In the genomic region with DNA sequence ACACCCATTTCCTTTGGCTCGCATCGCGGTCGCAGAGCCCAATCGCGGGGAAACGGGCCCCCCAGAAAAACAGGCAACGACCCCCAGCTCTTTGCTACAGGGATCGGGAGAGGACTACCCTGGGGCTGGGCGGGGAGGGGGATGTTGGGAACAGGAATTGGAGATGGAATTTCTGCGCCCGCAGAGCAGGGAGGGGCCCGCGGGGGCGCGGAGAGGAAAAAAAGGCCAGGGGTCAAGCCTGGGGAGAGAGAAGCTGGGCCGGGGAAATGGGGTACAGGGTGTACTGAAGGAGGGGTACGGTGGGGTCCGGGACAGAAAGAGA, we compare ENCODE assay signal across 8 cellular contexts. TPM values are rescaled to one million over a fixed set of nuclear protein-coding genes. Genes with fewer than 3 reads are reported as not detected.
DNase-seq lines count a peak whose midpoint lies in the region; ATAC-seq, FAIRE-seq and TF ChIP-seq lines count a peak whose summit lies in the region.

No MANE protein-coding gene starts in this region.

- no peak overlapping the region for H2BK12ac ChIP-seq in H1 (ENCODE audit: low read depth, low read length)

- H3K27me3 ChIP-seq in BLaER1 (peaks cover 9% of the 10 kb centered on the region), H1 (replicated peaks in 1 of 4; ENCODE audit: control insufficient read depth in 3 of 4, extremely low read depth in 1 of 4, insufficient read depth in 3 of 4, low read length in 3 of 4) (peaks cover 0 to 9% (median 1%) of the 10 kb centered on the region in 4 experiments; a peak in 2 of 7 replicates)

- peaks cover 2% of the 10 kb centered on the region for H3K9me3 Mint-ChIP-seq in nephron

- H3K4ac ChIP-seq in H1 (replicated peaks; ENCODE audit: insufficient read length, low read depth, low read length), result no peak overlapping the region

- H4K5ac ChIP-seq in H1 (ENCODE audit: insufficient read length, low read depth, low read length), result no peak overlapping the region

- H3K14ac ChIP-seq in H1 (ENCODE audit: insufficient read length), result no peak overlapping the region

- H3K18ac ChIP-seq in H1 (ENCODE audit: extremely low read depth, low read length), result peak overlapping the region; percentile 85; the same call in 1 of the 2 replicates

- H2AK5ac ChIP-seq in H1 (ENCODE audit: low read depth, low read length), result no peak overlapping the region

- POLR2A ChIA-PET in H1 (lab: Charles Lee; ENCODE audit: partially characterized antibody), result interaction anchor here (0.8 to 2.8 kb wide), 6 partner anchors 11 to 382 kb away, joined by 3 to 8 read pairs (median 3); no protein-coding TSS in a partner anchor

- peaks cover 23% of the 10 kb centered on the region for H3K9me3 ChIP-seq in BLaER1
- peaks cover 5 to 27% of the 10 kb centered on the region in 2 experiments; a peak in 3 of 4 replicates for H3K9me3 ChIP-seq in H1 (ENCODE audit: insufficient read depth in 2 of 2, low read depth in 1 of 2, low read length in 1 of 2)

- peak; percentile 7 for DNase-seq in NCI-H226
- no peak for DNase-seq in H1 (ENCODE audit: low read depth in 1 of 2, low spot score in 2 of 2)
- DNase-seq in retina, result no peak
- DNase-seq in stimulated activated CD4-positive, alpha-beta T cell treated with anti-CD3 and anti-CD28 coated beads, Interleukin-1b, Interleukin-23, amount 100 ng/mL, for 48 hours, result no peak
- no peak for DNase-seq in AG08396 (ENCODE audit: low spot score)

- H3K9ac ChIP-seq in BLaER1 (peak overlapping the region; percentile 74), H1 (replicated peaks in 1 of 4; ENCODE audit: extremely low read depth in 1 of 4, low read depth in 3 of 4, low read length in 3 of 4) (peak overlapping the region; percentile 13 to 62 (median 52); a peak in 5 of 7 replicates)

- WGBS in H1 (ENCODE audit: extremely low coverage in 1 of 2, insufficient coverage in 1 of 2, insufficient read length in 1 of 2, insufficient replicate concordance in 2 of 2, low coverage in 1 of 2, low lambda C conversion rate in 2 of 2, missing lambda C conversion rate in 1 of 2), 2 experiments, result 47% methylated on average over 8 of the region's 19 CpGs; no CpG with 5 or more reads in 1 of the 2 experiments

- H3K79me2 ChIP-seq in H1 (ENCODE audit: control insufficient read depth in 1 of 2, insufficient read depth in 2 of 2, low read length in 2 of 2), result peaks cover 0 to 21% of the 10 kb centered on the region in 2 experiments; a peak in 2 of 4 replicates

- no peaks in the 10 kb centered on the region for H3K79me1 ChIP-seq in H1 (ENCODE audit: low read depth, low read length)

- no peak overlapping the region for H2BK120ac ChIP-seq in H1 (replicated peaks; ENCODE audit: low read depth, low read length)

- H3K36me3 ChIP-seq in BLaER1 (no peaks in the 10 kb centered on the region), H1 (ENCODE audit: control insufficient read depth in 2 of 4, insufficient read depth in 4 of 4, low read length in 3 of 4) (no peaks in the 10 kb centered on the region)

- 0 out of 2 replicates have a peak overlapping the region, but pooled peaks have one; percentile 13 for H2AFZ ChIP-seq in H1 (ENCODE audit: low read length)

- no peak overlapping the region for H2BK15ac ChIP-seq in H1 (ENCODE audit: low read length)

- FAIRE-seq in H1 (lab: Jason Lieb, UNC), result no peak

- no peak for TF ChIP-seq RAD21 in H1 (IDR thresholded peaks at IDR 0.05 in 1 of 2, conservative IDR thresholded peaks at IDR 0.05 in 1 of 2; ENCODE audit: low read depth in 2 of 2, low read length in 2 of 2)

- CTCF ChIA-PET in H1 (lab: Charles Lee; ENCODE audit: partially characterized antibody), result interaction anchor here (0.6 to 2.8 kb wide), 11 partner anchors 8 to 391 kb away, joined by 3 to 10 read pairs (median 4); no protein-coding TSS in a partner anchor

- H3K4me2 ChIP-seq in BLaER1 (peak overlapping the region; percentile 66), H1 (ENCODE audit: insufficient read depth in 1 of 2, low read depth in 2 of 2, low read length in 2 of 2) (peak overlapping the region; percentile 68 to 96)

- H3K23me2 ChIP-seq in H1 (ENCODE audit: low read depth, low read length), result peaks cover 19% of the 10 kb centered on the region

- peaks cover 5% of the 10 kb centered on the region for H3K27me3 Mint-ChIP-seq in nephron (ENCODE audit: low read depth)

- TF ChIP-seq CTCF in H1 (IDR thresholded peaks at IDR 0.05; ENCODE audit: control extremely low read depth in 1 of 3, insufficient read depth in 1 of 3, low read depth in 1 of 3, low read length in 3 of 3) (no peak), nephron (IDR thresholded peaks at IDR 0.05; ENCODE audit: unreplicated experiment in 3 of 3) (no peak)

- no peak overlapping the region for H2BK20ac ChIP-seq in H1 (ENCODE audit: low read length)

- peak overlapping the region; percentile 80 for H3K56ac ChIP-seq in H1 (replicated peaks; ENCODE audit: insufficient read length, low read depth, low read length)

- H3K27ac ChIP-seq in BLaER1 (peak overlapping the region; percentile 64; the same call in 1 of the 2 replicates), H1 (ENCODE audit: low read depth, low read length) (no peak overlapping the region)

- peak overlapping the region; percentile 88 to 93 (median 90) for H3K4me3 Mint-ChIP-seq in nephron

- peak overlapping the region; percentile 92 for H4K8ac ChIP-seq in H1 (ENCODE audit: extremely low read depth, insufficient read depth, low read length)

- H3K23ac ChIP-seq in H1 (ENCODE audit: insufficient read length), result no peak overlapping the region

- TF ChIP-seq EP300 in H1 (IDR thresholded peaks at IDR 0.05; ENCODE audit: borderline replicate concordance in 1 of 2, low read depth in 2 of 2, low read length in 2 of 2), result no peak

- H4K20me1 ChIP-seq in BLaER1 (no peaks in the 10 kb centered on the region), H1 (replicated peaks in 1 of 2; ENCODE audit: control insufficient read depth in 1 of 2, insufficient read depth in 2 of 2, low read length in 2 of 2) (peaks cover 0 to 1% of the 10 kb centered on the region in 2 experiments)

- peak overlapping the region; percentile 71; the same call in 1 of the 2 replicates for H2BK5ac ChIP-seq in H1 (ENCODE audit: low read depth, low read length)

- H3K27ac Mint-ChIP-seq in nephron, result peak overlapping the region; percentile 81 to 96 (median 91)

- H3K36me3 Mint-ChIP-seq in nephron (ENCODE audit: low read depth), result peaks cover 4% of the 10 kb centered on the region

- H3K4me3 ChIP-seq in BLaER1 (peak overlapping the region; percentile 72), H1 (ENCODE audit: extremely low read depth in 1 of 4, insufficient read depth in 2 of 4, low read depth in 3 of 4, low read length in 4 of 4) (peak overlapping the region; percentile 62 to 76 (median 66))

- ATAC-seq in HG03565 (IDR thresholded peaks at IDR 0.05; ENCODE audit: unreplicated experiment), result no peak

- H3K4me1 ChIP-seq in BLaER1, result peaks cover 10% of the 10 kb centered on the region
- H3K4me1 ChIP-seq in H1 (replicated peaks in 1 of 4; ENCODE audit: control insufficient read depth in 3 of 4, insufficient read depth in 4 of 4, low read length in 3 of 4), result peaks cover 0 to 2% (median under 1%) of the 10 kb centered on the region in 4 experiments; a peak in 3 of 7 replicates

- peaks cover 25% of the 10 kb centered on the region for H3K4me1 Mint-ChIP-seq in nephron

- TF ChIP-seq POLR2A in H1 (IDR thresholded peaks at IDR 0.05; ENCODE audit: control extremely low read depth in 1 of 2, low read depth in 2 of 2, low read length in 2 of 2), result no peak

- H4K91ac ChIP-seq in H1 (replicated peaks; ENCODE audit: insufficient read length, low read length), result peak overlapping the region; percentile 96

TF ChIP-seq in H1, 55 proteins besides CTCF, POLR2A, EP300 and RAD21 (continues in another document):
- TF ChIP-seq SRF (IDR thresholded peaks at IDR 0.05; ENCODE audit: low read depth, low read length) (no peak), BCL11A (IDR thresholded peaks at IDR 0.05; ENCODE audit: low read depth in 2 of 2, low read length in 2 of 2) (no peak)
- TF ChIP-seq, protein P1, sequence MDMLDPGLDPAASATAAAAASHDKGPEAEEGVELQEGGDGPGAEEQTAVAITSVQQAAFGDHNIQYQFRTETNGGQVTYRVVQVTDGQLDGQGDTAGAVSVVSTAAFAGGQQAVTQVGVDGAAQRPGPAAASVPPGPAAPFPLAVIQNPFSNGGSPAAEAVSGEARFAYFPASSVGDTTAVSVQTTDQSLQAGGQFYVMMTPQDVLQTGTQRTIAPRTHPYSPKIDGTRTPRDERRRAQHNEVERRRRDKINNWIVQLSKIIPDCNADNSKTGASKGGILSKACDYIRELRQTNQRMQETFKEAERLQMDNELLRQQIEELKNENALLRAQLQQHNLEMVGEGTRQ (IDR thresholded peaks at IDR 0.05; ENCODE audit: low read length), result no peak

RNA-seq across cellular contexts. Expression of a gene that starts 0.4 kb away (rescaled TPM):
- 22.2 and 25.0 TPM in 2 replicates for total RNA-seq in H1 (2021; fragmentation: NEBNext Ultra II Directional; extraction: Animal tissue kit (Norgen Biotek cat#: 25700))
- polyA plus RNA-seq in H1 (2011; rRNA removed), result 7.2 and 12.8 TPM in 2 replicates
- 15.5 TPM for polyA plus RNA-seq in H1 (2011; cell fraction: cytosol; rRNA removed)
- 9.4 TPM for polyA plus RNA-seq in H1 (2011; cell fraction: nucleus; rRNA removed)
- 12.2 to 19.4 TPM (median 14.1 TPM) in 4 replicates for polyA plus RNA-seq in H1 (2012, experiment 1 of 2)
- polyA plus RNA-seq in H1 (2012, experiment 2 of 2), result 2.4 TPM
- 31.1 TPM for polyA plus RNA-seq in H1 (2013, experiment 1 of 2)
- 31.5 TPM for polyA plus RNA-seq in H1 (2013, experiment 2 of 2)
- 14.2 and 19.2 TPM in 2 replicates for polyA minus RNA-seq in H1 (2011; rRNA and poly(A)+ RNA removed)
- 9.9 TPM for polyA minus RNA-seq in H1 (2011; cell fraction: cytosol; rRNA and poly(A)+ RNA removed)
- polyA minus RNA-seq in H1 (2011; cell fraction: nucleus; rRNA and poly(A)+ RNA removed), result 36.8 TPM
